26 cellular contexts compared by ENCODE assay signal in genomic region chr13:65697843-65698242, GRCh38.
"Had no signal": no experiment of that assay in that cellular context is flagged by ENCODE, and none has a peak within 500 bp of the region (broad histone marks: within the 10 kb centered on the region; RNA-seq: fewer than 3 reads in every experiment).

No MANE protein-coding gene starts in this region.

- H3K9me3 ChIP-seq: left ventricle myocardium inferior, neutrophil, right atrium auricular region, right lobe of liver, suprapubic skin, thoracic aorta, tibial artery, upper lobe of right lung had no signal

- H3K4me1 ChIP-seq: left ventricle myocardium inferior, right atrium auricular region, right lobe of liver, suprapubic skin, tibial artery, upper lobe of right lung had no signal

- H3K4me3 Mint-ChIP-seq: mesothelial cell of epicardium; naive B cell; natural killer cell; nephron progenitor cell; neural progenitor cell; stimulated activated naive CD8-positive, alpha-beta T cell treated with anti-CD3 and anti-CD28 coated beads, Interleukin-15, Interleukin-2, amounts not matched to agents 100 ng/mL and 50 ng/mL, for 24 hours had no signal

- DNase-seq: hippocampal formation; left ventricle myocardium inferior; mesendoderm; naive B cell; natural killer cell; nephron progenitor cell; occipital lobe; right lobe of liver; stimulated activated CD4-positive, alpha-beta T cell treated with anti-CD3 and anti-CD28 coated beads, Interleukin-12 subunit alpha, Interleukin-12 subunit beta, amount 100 ng/mL, for 4 hours; stimulated activated CD4-positive, alpha-beta T cell treated with anti-CD3 and anti-CD28 coated beads, Interleukin-15, amount 100 ng/mL, for 24 hours; stimulated activated CD4-positive, alpha-beta T cell treated with anti-CD3 and anti-CD28 coated beads, Interleukin-2, amount 100 ng/mL, for 24 hours; stimulated activated CD4-positive, alpha-beta T cell treated with anti-CD3 and anti-CD28 coated beads, Interleukin-4, amount 100 ng/mL, for 1 hour; stimulated activated naive CD4-positive, alpha-beta T cell; tibial artery; trophoblast cell; upper lobe of right lung had no signal

- FAIRE-seq: urothelium cell line had no signal

- H3K36me3 ChIP-seq: left ventricle myocardium inferior, neural progenitor cell, neutrophil, right atrium auricular region, right lobe of liver, suprapubic skin, thoracic aorta, tibial artery, upper lobe of right lung had no signal

- H3K4me3 ChIP-seq: left ventricle myocardium inferior, lung, neural progenitor cell, right atrium auricular region, right lobe of liver, suprapubic skin, thoracic aorta, tibial artery, upper lobe of right lung had no signal

- H3K27ac ChIP-seq: left ventricle myocardium inferior, neural progenitor cell, neutrophil, right atrium auricular region, right lobe of liver, suprapubic skin, thoracic aorta, tibial artery, upper lobe of right lung had no signal

- H3K27me3 Mint-ChIP-seq: naive B cell; progenitor cell of endocrine pancreas; stimulated activated naive CD8-positive, alpha-beta T cell treated with anti-CD3 and anti-CD28 coated beads, Interleukin-15, Interleukin-2, amounts not matched to agents 100 ng/mL and 50 ng/mL, for 24 hours had no signal

- H3K36me3 Mint-ChIP-seq: naive B cell, natural killer cell, neural progenitor cell had no signal

- H3K9me3 Mint-ChIP-seq: nephron progenitor cell, neural progenitor cell had no signal

- H3K27ac Mint-ChIP-seq: mesothelial cell of epicardium; naive B cell; natural killer cell; nephron progenitor cell; neural progenitor cell; progenitor cell of endocrine pancreas; stimulated activated naive CD8-positive, alpha-beta T cell treated with anti-CD3 and anti-CD28 coated beads, Interleukin-15, Interleukin-2, amounts not matched to agents 100 ng/mL and 50 ng/mL, for 24 hours had no signal

- ATAC-seq: natural killer cell, right lobe of liver, upper lobe of right lung had no signal

- H3K4me1 Mint-ChIP-seq: mesothelial cell of epicardium, naive B cell, natural killer cell, nephron progenitor cell, neural progenitor cell had no signal

- H3K27me3 ChIP-seq: neural progenitor cell, neutrophil, right atrium auricular region, right lobe of liver, suprapubic skin, tibial artery, upper lobe of right lung had no signal
